In genomic region chr5:55406292-55406691, GRCh38 we compare ENCODE assay signal across 18 cellular contexts.
DNase-seq lines count a peak whose midpoint lies in the region; ATAC-seq lines count a peak whose summit lies in the region.
"Had no signal": no experiment of that assay in that cellular context is flagged by ENCODE, and none has a peak within 500 bp of the region (broad histone marks: within the 10 kb centered on the region; RNA-seq: fewer than 3 reads in every experiment).

No MANE protein-coding gene starts in this region.

- peak; percentile 29 for DNase-seq in DMS153 (lab: John Stamatoyannopoulos, UW)
- peak; percentile 79 for DNase-seq in NCI-H1105 treated with DMSO at 0.1 percent for 48 hours (lab: John Stamatoyannopoulos, UW)
- peak; percentile 63 for DNase-seq in NCI-H69 (lab: John Stamatoyannopoulos, UW)
- peak; percentile 20 for DNase-seq in dermis blood vessel endothelial cell
- DNase-seq in GM19238 (ENCODE audit: insufficient read length, low spot score) = no peak
- DNase-seq: activated B cell treated with CpG ODN at 0.5 μM for 24 hours; activated CD4-positive, alpha-beta T cell treated with anti-CD3 and anti-CD28 coated beads, Interleukin-2, amount 50 U/mL, for 1 hour; activated T-cell treated with anti-CD3 and anti-CD28 coated beads, Interleukin-2, amount 50 U/mL, for 4 hours; Caco-2; gastrocnemius medialis; GOT3; left cardiac atrium; NCI-H446 treated with DMSO at 0.1 percent for 48 hours; pancreas; stimulated activated CD4-positive, alpha-beta T cell treated with anti-CD3 and anti-CD28 coated beads, Interleukin-1b, Interleukin-23, amount 100 ng/mL, for 48 hours; transverse colon had no signal

- ATAC-seq in HG03571 (IDR thresholded peaks at IDR 0.05; ENCODE audit: unreplicated experiment) = no peak
- ATAC-seq in HG02759 (IDR thresholded peaks at IDR 0.05; ENCODE audit: unreplicated experiment) = no peak
